ENCODE assay signal across 12 cellular contexts in genomic region chr12:57118711-57119271, GRCh38. TPM values are rescaled to one million over a fixed set of nuclear protein-coding genes. Genes with fewer than 3 reads are reported as not detected.
DNase-seq lines count a peak whose midpoint lies in the region; ATAC-seq and TF ChIP-seq lines count a peak whose summit lies in the region.
"Had no signal": no experiment of that assay in that cellular context is flagged by ENCODE, and none has a peak within 500 bp of the region (broad histone marks: within the 10 kb centered on the region; RNA-seq: fewer than 3 reads in every experiment).

No MANE protein-coding gene starts in this region.

- CTCF ChIA-PET in activated CD8-positive, alpha-beta T cell treated with anti-CD3 and anti-CD28 coated beads for 36 hours (lab: Charles Lee), result interaction anchor here (1.2 to 2.6 kb wide), 3 partner anchors 50 to 124 kb away, joined by 3 to 7 read pairs (median 6); no protein-coding TSS in a partner anchor
- CTCF ChIA-PET in activated CD8-positive, alpha-beta T cell treated with anti-CD3 and anti-CD28 coated beads, Interleukin-2, amount 10 ng/mL, durations not matched to agents 7 days and 5 days (lab: Charles Lee), result interaction anchor here (0.8 to 12.3 kb wide), 5 partner anchors 9 to 117 kb away, joined by 3 to 178 read pairs (median 3); partner anchors contain the start of gene LRP1

- H3K9me3 Mint-ChIP-seq in activated CD8-positive, alpha-beta T cell treated with anti-CD3 and anti-CD28 coated beads for 36 hours, result peaks cover 4% of the 10 kb centered on the region
- H3K9me3 Mint-ChIP-seq in activated CD8-positive, alpha-beta T cell treated with anti-CD3 and anti-CD28 coated beads, Interleukin-2, amount 10 ng/mL, durations not matched to agents 7 days and 5 days (ENCODE audit: insufficient read depth), result peaks cover 5% of the 10 kb centered on the region
- H3K9me3 Mint-ChIP-seq in stimulated activated effector memory CD8-positive, alpha-beta T cell treated with anti-CD3 and anti-CD28 coated beads, Interleukin-12 subunit alpha, Interleukin-12 subunit beta, amount 100 ng/mL, for 72 hours, result peaks cover 3% of the 10 kb centered on the region
- H3K9me3 Mint-ChIP-seq: T-cell had no signal

- ATAC-seq in activated CD8-positive, alpha-beta T cell treated with anti-CD3 and anti-CD28 coated beads for 36 hours, result peak; percentile 71
- no peak for ATAC-seq in activated CD8-positive, alpha-beta T cell treated with anti-CD3 and anti-CD28 coated beads, Interleukin-2, amount 10 ng/mL, durations not matched to agents 7 days and 5 days
- peak; percentile 66 for ATAC-seq in stimulated activated effector memory CD8-positive, alpha-beta T cell treated with anti-CD3 and anti-CD28 coated beads, Interleukin-12 subunit alpha, Interleukin-12 subunit beta, amount 100 ng/mL, for 72 hours

- no peak overlapping the region for H3K27ac Mint-ChIP-seq in activated CD8-positive, alpha-beta T cell treated with anti-CD3 and anti-CD28 coated beads for 36 hours
- H3K27ac Mint-ChIP-seq in activated CD8-positive, alpha-beta T cell treated with anti-CD3 and anti-CD28 coated beads, Interleukin-2, amount 10 ng/mL, durations not matched to agents 7 days and 5 days, result no peak overlapping the region
- H3K27ac Mint-ChIP-seq in stimulated activated effector memory CD8-positive, alpha-beta T cell treated with anti-CD3 and anti-CD28 coated beads, Interleukin-12 subunit alpha, Interleukin-12 subunit beta, amount 100 ng/mL, for 72 hours, result peak overlapping the region; percentile 10
- H3K27ac Mint-ChIP-seq: activated T-helper 2 cell treated with anti-CD3 and anti-CD28 coated beads, Interferon-gamma antibody, Interleukin-2, Interleukin-4, amounts not matched to agents 10 μg/mL and 5 μg/mL and 100 μg/mL, durations not matched to agents 14 hours and 24 hours and 36 hours; T-cell had no signal

- H3K4me3 ChIP-seq in fibroblast of lung (replicated peaks in 1 of 4; ENCODE audit: control extremely low read depth in 1 of 4, insufficient read depth in 1 of 4, low read depth in 3 of 4, low read length in 4 of 4), result no peak overlapping the region
- no peak overlapping the region for H3K4me3 ChIP-seq in dorsolateral prefrontal cortex

- H3K36me3 Mint-ChIP-seq in activated CD8-positive, alpha-beta T cell treated with anti-CD3 and anti-CD28 coated beads for 36 hours (ENCODE audit: low read depth), result no peaks in the 10 kb centered on the region
- H3K36me3 Mint-ChIP-seq in activated CD8-positive, alpha-beta T cell treated with anti-CD3 and anti-CD28 coated beads, Interleukin-2, amount 10 ng/mL, durations not matched to agents 7 days and 5 days (ENCODE audit: low read depth), result no peaks in the 10 kb centered on the region
- no peaks in the 10 kb centered on the region for H3K36me3 Mint-ChIP-seq in stimulated activated effector memory CD8-positive, alpha-beta T cell treated with anti-CD3 and anti-CD28 coated beads, Interleukin-12 subunit alpha, Interleukin-12 subunit beta, amount 100 ng/mL, for 72 hours
- H3K36me3 Mint-ChIP-seq: T-cell had no signal

- no peak overlapping the region for H3K4me3 Mint-ChIP-seq in activated CD8-positive, alpha-beta T cell treated with anti-CD3 and anti-CD28 coated beads for 36 hours
- H3K4me3 Mint-ChIP-seq in activated CD8-positive, alpha-beta T cell treated with anti-CD3 and anti-CD28 coated beads, Interleukin-2, amount 10 ng/mL, durations not matched to agents 7 days and 5 days, result no peak overlapping the region
- no peak overlapping the region for H3K4me3 Mint-ChIP-seq in stimulated activated effector memory CD8-positive, alpha-beta T cell treated with anti-CD3 and anti-CD28 coated beads, Interleukin-12 subunit alpha, Interleukin-12 subunit beta, amount 100 ng/mL, for 72 hours
- H3K4me3 Mint-ChIP-seq: T-cell had no signal

- no peak for TF ChIP-seq CTCF in activated CD8-positive, alpha-beta T cell treated with anti-CD3 and anti-CD28 coated beads for 36 hours (IDR thresholded peaks at IDR 0.05)
- TF ChIP-seq CTCF in fibroblast of lung (conservative IDR thresholded peaks at IDR 0.05 in 1 of 2, IDR thresholded peaks at IDR 0.05 in 1 of 2; ENCODE audit: low read depth in 1 of 2, low read length in 2 of 2), result no peak
- TF ChIP-seq CTCF in dorsolateral prefrontal cortex (IDR thresholded peaks at IDR 0.05 in 54 of 56, conservative IDR thresholded peaks at IDR 0.05 in 2 of 56; ENCODE audit: low read depth in 1 of 56, partially characterized antibody in 56 of 56), result no peak

- no peak overlapping the region for H3K27ac ChIP-seq in fibroblast of lung (ENCODE audit: insufficient read depth, low read length)
- no peak overlapping the region for H3K27ac ChIP-seq in dorsolateral prefrontal cortex

- no peaks in the 10 kb centered on the region for H3K36me3 ChIP-seq in fibroblast of lung (ENCODE audit: control insufficient read depth, insufficient read depth, low read length)

- H3K79me2 ChIP-seq in fibroblast of lung (ENCODE audit: control insufficient read depth, insufficient read depth, low read length), result no peaks in the 10 kb centered on the region

- H3K27me3 ChIP-seq in fibroblast of lung (ENCODE audit: control insufficient read depth, insufficient read depth, low read length), result no peaks in the 10 kb centered on the region
- no peaks in the 10 kb centered on the region for H3K27me3 ChIP-seq in dorsolateral prefrontal cortex

- DNase-seq in activated CD8-positive, alpha-beta T cell treated with anti-CD3 and anti-CD28 coated beads for 36 hours, result peak; percentile 26
- no peak for DNase-seq in activated CD8-positive, alpha-beta T cell treated with anti-CD3 and anti-CD28 coated beads, Interleukin-2, amount 10 ng/mL, durations not matched to agents 7 days and 5 days
- DNase-seq in OCI-M1 (lab: John Stamatoyannopoulos, UW) (peak; percentile 67), fibroblast of lung (ENCODE audit: low read depth in 2 of 2) (no peak), dorsolateral prefrontal cortex (no peak), anterior cingulate cortex (lab: John Stamatoyannopoulos, UW) (no peak), NCI-H2107 (lab: John Stamatoyannopoulos, UW) (no peak)
- DNase-seq in stimulated activated effector memory CD8-positive, alpha-beta T cell treated with anti-CD3 and anti-CD28 coated beads, Interleukin-12 subunit alpha, Interleukin-12 subunit beta, amount 100 ng/mL, for 72 hours (ENCODE audit: low spot score in 2 of 2), result no peak
- DNase-seq: NCI-H1105 treated with DMSO at 0.1 percent for 48 hours, T-cell had no signal

- no peak overlapping the region for H3K4me2 ChIP-seq in fibroblast of lung (ENCODE audit: extremely low read depth, insufficient read depth, low read length)

- H3K4me1 Mint-ChIP-seq in activated CD8-positive, alpha-beta T cell treated with anti-CD3 and anti-CD28 coated beads for 36 hours (ENCODE audit: low read depth), result peaks cover 9% of the 10 kb centered on the region
- peaks cover 10% of the 10 kb centered on the region for H3K4me1 Mint-ChIP-seq in activated CD8-positive, alpha-beta T cell treated with anti-CD3 and anti-CD28 coated beads, Interleukin-2, amount 10 ng/mL, durations not matched to agents 7 days and 5 days (ENCODE audit: low read depth)
- H3K4me1 Mint-ChIP-seq in stimulated activated effector memory CD8-positive, alpha-beta T cell treated with anti-CD3 and anti-CD28 coated beads, Interleukin-12 subunit alpha, Interleukin-12 subunit beta, amount 100 ng/mL, for 72 hours, result peaks cover 16% of the 10 kb centered on the region
- H3K4me1 Mint-ChIP-seq: T-cell had no signal

- POLR2A ChIA-PET in activated CD8-positive, alpha-beta T cell treated with anti-CD3 and anti-CD28 coated beads for 36 hours (lab: Charles Lee), result no interaction called here
- POLR2A ChIA-PET in activated CD8-positive, alpha-beta T cell treated with anti-CD3 and anti-CD28 coated beads, Interleukin-2, amount 10 ng/mL, durations not matched to agents 7 days and 5 days (lab: Charles Lee), result no interaction called here

- H3K4me1 ChIP-seq in fibroblast of lung (ENCODE audit: control insufficient read depth, extremely low read depth, insufficient read depth, low read length), result peaks cover 7% of the 10 kb centered on the region

- H3K27me3 Mint-ChIP-seq in activated CD8-positive, alpha-beta T cell treated with anti-CD3 and anti-CD28 coated beads for 36 hours, result no peaks in the 10 kb centered on the region
- H3K27me3 Mint-ChIP-seq in activated CD8-positive, alpha-beta T cell treated with anti-CD3 and anti-CD28 coated beads, Interleukin-2, amount 10 ng/mL, durations not matched to agents 7 days and 5 days (ENCODE audit: low read depth), result peaks cover 9% of the 10 kb centered on the region

- intact Hi-C loops in activated CD8-positive, alpha-beta T cell treated with anti-CD3 and anti-CD28 coated beads for 36 hours (cut with micrococcal nuclease), result no loop called here
- intact Hi-C loops in dorsolateral prefrontal cortex (cut with DNase I), result loop anchor here in 1 of 2 donors (5.0 kb wide), 1 partner anchor 106 kb away; no protein-coding TSS in a partner anchor

- no peaks in the 10 kb centered on the region for H4K20me1 ChIP-seq in fibroblast of lung (ENCODE audit: control insufficient read depth, extremely low read depth, insufficient read depth, low read length)

- H3K9me3 ChIP-seq in fibroblast of lung (ENCODE audit: control insufficient read depth, insufficient read depth, low read depth, low read length), result no peaks in the 10 kb centered on the region

- H3K9ac ChIP-seq in fibroblast of lung (ENCODE audit: insufficient read depth, low read length), result no peak overlapping the region

- peak overlapping the region; percentile 42 for H2AFZ ChIP-seq in fibroblast of lung (ENCODE audit: low read length)

RNA-seq across cellular contexts. Expression of gene STAT6, which starts 7.6 kb away (rescaled TPM):
- 100 to 1,000 TPM; 207 to 209 TPM for total RNA-seq in activated CD8-positive, alpha-beta T cell treated with anti-CD3 and anti-CD28 coated beads for 36 hours
- 100 to 1,000 TPM; 189 TPM for total RNA-seq in activated CD8-positive, alpha-beta T cell treated with anti-CD3 and anti-CD28 coated beads, Interleukin-2, amount 10 ng/mL, durations not matched to agents 7 days and 5 days
- total RNA-seq in fibroblast of lung (90.4 and 103 TPM in 2 replicates), dorsolateral prefrontal cortex (10 to 100 TPM; 30.1 to 85.6 (median 49.8) TPM)
- polyA plus RNA-seq in fibroblast of lung, result 116 and 123 TPM in 2 replicates
- 99.4 and 116 TPM in 2 replicates for polyA plus RNA-seq in fibroblast of lung (2012)
- 235 and 253 TPM in 2 replicates for polyA minus RNA-seq in fibroblast of lung (ENCODE audit: low replicate concordance)

RNA-seq across cellular contexts. Expression of gene LRP1, which starts 9.5 kb away (rescaled TPM):
- total RNA-seq in activated CD8-positive, alpha-beta T cell treated with anti-CD3 and anti-CD28 coated beads for 36 hours, result 1 to 10 TPM; 1.5 to 1.9 TPM
- total RNA-seq in activated CD8-positive, alpha-beta T cell treated with anti-CD3 and anti-CD28 coated beads, Interleukin-2, amount 10 ng/mL, durations not matched to agents 7 days and 5 days, result under 1 TPM; 0.39 to 0.40 TPM
- 377 and 464 TPM in 2 replicates for total RNA-seq in fibroblast of lung
- 92.2 and 96.9 TPM in 2 replicates for polyA plus RNA-seq in fibroblast of lung
- 209 and 246 TPM in 2 replicates for polyA plus RNA-seq in fibroblast of lung (2012)
- 1,375 and 1,576 TPM in 2 replicates for polyA minus RNA-seq in fibroblast of lung (ENCODE audit: low replicate concordance)
- total RNA-seq in dorsolateral prefrontal cortex, result 100 to 1,000 TPM; 152 to 428 (median 234) TPM

RNA-seq across cellular contexts. Expression of gene LRP1-AS, which starts 28.6 kb away (rescaled TPM):
- not detected for total RNA-seq in activated CD8-positive, alpha-beta T cell treated with anti-CD3 and anti-CD28 coated beads for 36 hours
- not detected for total RNA-seq in activated CD8-positive, alpha-beta T cell treated with anti-CD3 and anti-CD28 coated beads, Interleukin-2, amount 10 ng/mL, durations not matched to agents 7 days and 5 days
- total RNA-seq in fibroblast of lung, result not detected in 2 replicates
- not detected in 2 replicates for polyA plus RNA-seq in fibroblast of lung
- not detected in 2 replicates for polyA plus RNA-seq in fibroblast of lung (2012)
- polyA minus RNA-seq in fibroblast of lung (ENCODE audit: low replicate concordance), result not detected in 2 replicates
- total RNA-seq in dorsolateral prefrontal cortex, result under 1 TPM in 2 of 120 experiments, not detected in 118; 0.76 to 0.81 TPM
- total RNA-seq: activated T-helper 2 cell treated with anti-CD3 and anti-CD28 coated beads, Interferon-gamma antibody, Interleukin-2, Interleukin-4, amounts not matched to agents 10 μg/mL and 5 μg/mL and 100 μg/mL, durations not matched to agents 14 hours and 24 hours and 36 hours; T-cell had no signal
- polyA plus RNA-seq: esophagus had no signal

RNA-seq across cellular contexts. Expression of gene NAB2, which starts 29.9 kb away (rescaled TPM):
- total RNA-seq in activated CD8-positive, alpha-beta T cell treated with anti-CD3 and anti-CD28 coated beads for 36 hours, result 10 to 100 TPM; 69.3 to 70.8 TPM
- 10 to 100 TPM; 12.9 to 13.7 TPM for total RNA-seq in activated CD8-positive, alpha-beta T cell treated with anti-CD3 and anti-CD28 coated beads, Interleukin-2, amount 10 ng/mL, durations not matched to agents 7 days and 5 days
- 39.6 and 62.7 TPM in 2 replicates for total RNA-seq in fibroblast of lung
- 31.3 and 34.6 TPM in 2 replicates for polyA plus RNA-seq in fibroblast of lung
- polyA plus RNA-seq in fibroblast of lung (2012), result 36.6 and 43.5 TPM in 2 replicates
- 47.8 and 72.4 TPM in 2 replicates for polyA minus RNA-seq in fibroblast of lung (ENCODE audit: low replicate concordance)
- 10 to 100 TPM; 15.3 to 64.0 (median 32.6) TPM for total RNA-seq in dorsolateral prefrontal cortex

RNA-seq across cellular contexts. Expression of gene NEMP1, which starts 40.2 kb away (rescaled TPM):
- total RNA-seq in activated CD8-positive, alpha-beta T cell treated with anti-CD3 and anti-CD28 coated beads for 36 hours, result 10 to 100 TPM; 76.1 to 80.6 TPM
- total RNA-seq in activated CD8-positive, alpha-beta T cell treated with anti-CD3 and anti-CD28 coated beads, Interleukin-2, amount 10 ng/mL, durations not matched to agents 7 days and 5 days, result 10 to 100 TPM; 56.4 to 56.9 TPM
- total RNA-seq in fibroblast of lung (7.7 and 8.4 TPM in 2 replicates), dorsolateral prefrontal cortex (10 to 100 TPM in 52 of 120 experiments, 1 to 10 TPM in 68; 5.4 to 18.4 (median 9.6) TPM)
- 11.1 and 17.6 TPM in 2 replicates for polyA plus RNA-seq in fibroblast of lung
- 4.9 and 8.4 TPM in 2 replicates for polyA plus RNA-seq in fibroblast of lung (2012)
- polyA minus RNA-seq in fibroblast of lung (ENCODE audit: low replicate concordance), result 4.9 and 17.5 TPM in 2 replicates

Comparison
In these comparisons a context has a peak if more than half of its experiments do, and no peak if none do; other contexts are left out.
1. DNase-seq: peak in activated CD8-positive, alpha-beta T cell treated with anti-CD3 and anti-CD28 coated beads for 36 hours (single experiment) and OCI-M1 (single experiment); none in activated CD8-positive, alpha-beta T cell treated with anti-CD3 and anti-CD28 coated beads, Interleukin-2, amount 10 ng/mL, durations not matched to agents 7 days and 5 days (single experiment), fibroblast of lung (0 of 2), stimulated activated effector memory CD8-positive, alpha-beta T cell treated with anti-CD3 and anti-CD28 coated beads, Interleukin-12 subunit alpha, Interleukin-12 subunit beta, amount 100 ng/mL, for 72 hours (0 of 2), dorsolateral prefrontal cortex (0 of 10), anterior cingulate cortex (0 of 58) and NCI-H2107 (single experiment).
2. RNA of gene LRP1, which starts 9.5 kb away (total RNA-seq): 377 to 464 TPM in fibroblast of lung and 152 to 428 TPM in dorsolateral prefrontal cortex; 1.5 to 1.9 TPM in activated CD8-positive, alpha-beta T cell treated with anti-CD3 and anti-CD28 coated beads for 36 hours and 0.39 to 0.40 TPM in activated CD8-positive, alpha-beta T cell treated with anti-CD3 and anti-CD28 coated beads, Interleukin-2, amount 10 ng/mL, durations not matched to agents 7 days and 5 days; every median in the first group is over 10 times any median in the second.